In genomic region chr2:123362671-123363070, GRCh38 we compare ENCODE assay signal across 19 cellular contexts.
"Had no signal": no experiment of that assay in that cellular context is flagged by ENCODE, and none has a peak within 500 bp of the region (broad histone marks: within the 10 kb centered on the region; RNA-seq: fewer than 3 reads in every experiment).

No MANE protein-coding gene starts in this region.

- H3K9me3 ChIP-seq: esophagus muscularis mucosa, gastroesophageal sphincter, lower lobe of right lung had no signal

- H3K79me2 ChIP-seq: hepatocyte had no signal

- H3K27ac Mint-ChIP-seq: mesothelial cell of epicardium, naive B cell had no signal

- H3K4me3 Mint-ChIP-seq: mesothelial cell of epicardium, naive B cell had no signal

- H3K4me1 ChIP-seq: esophagus muscularis mucosa, foreskin keratinocyte, gastroesophageal sphincter, heart left ventricle, left lung, lower lobe of right lung had no signal

- H3K4me3 ChIP-seq: coronary artery, dorsolateral prefrontal cortex, esophagus muscularis mucosa, gastroesophageal sphincter, heart left ventricle, hepatocyte, left lung, lower lobe of right lung, mucosa of descending colon had no signal

- H3K27me3 ChIP-seq: esophagus muscularis mucosa, foreskin keratinocyte, gastroesophageal sphincter, heart left ventricle, hepatocyte, left lung had no signal

- H3K36me3 ChIP-seq: esophagus muscularis mucosa, gastroesophageal sphincter, heart left ventricle, left lung, lower lobe of right lung had no signal

- H3K36me3 Mint-ChIP-seq: mesothelial cell of epicardium, naive B cell had no signal

- H3K4me1 Mint-ChIP-seq: mesothelial cell of epicardium, naive B cell had no signal

- DNase-seq: dermis blood vessel endothelial cell; dorsolateral prefrontal cortex; effector CD4-positive, alpha-beta T cell; effector memory CD4-positive, alpha-beta T cell; heart left ventricle; hypothalamus; left cardiac atrium; left lung; left ventricle myocardium superior; lower lobe of right lung; mesenchymal stem cell; mucosa of descending colon; naive B cell had no signal

- H2AFZ ChIP-seq: hepatocyte had no signal

- ATAC-seq: foreskin keratinocyte, gastroesophageal sphincter, heart left ventricle, left cardiac atrium, left lung, left ventricle myocardium superior, lower lobe of right lung, mucosa of descending colon had no signal

- H3K27me3 Mint-ChIP-seq: naive B cell had no signal

- H3K4me2 ChIP-seq: hepatocyte had no signal

- H3K27ac ChIP-seq: coronary artery, dorsolateral prefrontal cortex, esophagus muscularis mucosa, foreskin keratinocyte, gastroesophageal sphincter, heart left ventricle, hepatocyte, left lung, lower lobe of right lung had no signal
